Comparison of ENCODE assay signal across 8 cellular contexts in genomic region chrX:109782994-109783711, GRCh38. TPM values are rescaled to one million over a fixed set of nuclear protein-coding genes. Genes with fewer than 3 reads are reported as not detected.
DNase-seq lines count a peak whose midpoint lies in the region; ATAC-seq, FAIRE-seq and TF ChIP-seq lines count a peak whose summit lies in the region.

No MANE protein-coding gene starts in this region.

- ATAC-seq in GM21360 (IDR thresholded peaks at IDR 0.05; ENCODE audit: unreplicated experiment) (peak; percentile 81), HG03280 (IDR thresholded peaks at IDR 0.05; ENCODE audit: unreplicated experiment) (peak; percentile 86)

- H3K27me3 ChIP-seq in breast epithelium, result peaks cover 0 to 27% of the 10 kb centered on the region in 2 donors

- H3K4me1 ChIP-seq in breast epithelium, result no peaks in the 10 kb centered on the region

- H3K27ac ChIP-seq in breast epithelium, result peak overlapping the region; percentile 27 to 62

- no peaks in the 10 kb centered on the region for H3K9me3 ChIP-seq in breast epithelium

- peak; percentile 27 for DNase-seq in GM13976 (ENCODE audit: low spot score)
- no peak for DNase-seq in breast epithelium (ENCODE audit: low spot score in 2 of 2)
- DNase-seq in OCI-M1 (lab: John Stamatoyannopoulos, UW), result no peak
- no peak for DNase-seq in NCI-H526 treated with DMSO at 0.1 percent for 48 hours (lab: John Stamatoyannopoulos, UW)
- DNase-seq in NCI-H524 (lab: John Stamatoyannopoulos, UW), result no peak
- no peak for DNase-seq in urothelium cell line (ENCODE audit: low spot score)

- no peak for TF ChIP-seq CTCF in GM13976 (IDR thresholded peaks at IDR 0.05; ENCODE audit: borderline replicate concordance, control extremely low read depth, extremely low read depth, insufficient read depth, missing control alignments)
- TF ChIP-seq CTCF in breast epithelium (IDR thresholded peaks at IDR 0.05), result no peak

- no peak for FAIRE-seq in urothelium cell line (lab: Jason Lieb, UNC)

- intact Hi-C loops in breast epithelium (cut with DNase I; ENCODE audit: low total_unique reads), result no loop called here

- no peaks in the 10 kb centered on the region for H3K36me3 ChIP-seq in breast epithelium

- no peak overlapping the region for H3K4me3 ChIP-seq in breast epithelium

- TF ChIP-seq POLR2A in breast epithelium (IDR thresholded peaks at IDR 0.05), result no peak

- in situ Hi-C loops in GM13976 (cut with MboI; ENCODE audit: low sequenced_read_pairs, unreplicated experiment), result no loop called here

RNA-seq across cellular contexts. Expression of gene ACSL4, which starts 50.1 kb away (rescaled TPM):
- total RNA-seq in breast epithelium, result 100 to 1,000 TPM in 1 of 3 donors, 10 to 100 TPM in 2; 77.3 to 101 (median 78.9) TPM
